In genomic region chr14:71539660-71540285, GRCh38 we compare ENCODE assay signal across 1 cellular context.
A peak's percentile ranks its signal among the peaks of the same experiment; 100 is the strongest.
TF ChIP-seq lines count a peak whose summit lies in the region.

No MANE protein-coding gene starts in this region.

TF ChIP-seq in K562, 482 proteins besides CTCF, POLR2A, EP300 and RAD21:
- TF ChIP-seq TSHZ1 (CRISPR knock-in tag; IDR thresholded peaks at IDR 0.05), result no peak
- TF ChIP-seq MEIS2 (IDR thresholded peaks at IDR 0.05; ENCODE audit: partially characterized antibody), result peak; percentile 70
- TF ChIP-seq PBX2 (CRISPR knock-in tag; IDR thresholded peaks at IDR 0.05; ENCODE audit: low read depth), result no peak
- TF ChIP-seq PBX2 (tag; conservative IDR thresholded peaks at IDR 0.05; ENCODE audit: low read depth), result peak; percentile 70
- TF ChIP-seq NFRKB (IDR thresholded peaks at IDR 0.05; ENCODE audit: low read depth), result no peak
- TF ChIP-seq ARID1B (IDR thresholded peaks at IDR 0.05), result no peak
- TF ChIP-seq ATF1 (CRISPR knock-in tag; IDR thresholded peaks at IDR 0.05), result no peak
- TF ChIP-seq ATF1 (tag; IDR thresholded peaks at IDR 0.05), result no peak
- TF ChIP-seq ZNF778 (CRISPR knock-in tag; IDR thresholded peaks at IDR 0.05), result no peak
- TF ChIP-seq JUND (IDR thresholded peaks at IDR 0.05; ENCODE audit: borderline replicate concordance, low read depth, low read length), result no peak
- no peak for TF ChIP-seq JUND (tag; IDR thresholded peaks at IDR 0.05; ENCODE audit: borderline replicate concordance, low read depth, low read length)
- TF ChIP-seq ERF (CRISPR knock-in tag; IDR thresholded peaks at IDR 0.05), result no peak
- no peak for TF ChIP-seq CBX8 (IDR thresholded peaks at IDR 0.05; ENCODE audit: borderline replicate concordance, extremely low read depth, low read depth, low read length, poor library complexity, severe bottlenecking)
- TF ChIP-seq ZBTB34 (CRISPR knock-in tag; IDR thresholded peaks at IDR 0.05), result no peak
- TF ChIP-seq PRPF4 (IDR thresholded peaks at IDR 0.05; ENCODE audit: insufficient read depth, low read depth, low read length, poor library complexity, severe bottlenecking), result no peak
- TF ChIP-seq, protein P1, sequence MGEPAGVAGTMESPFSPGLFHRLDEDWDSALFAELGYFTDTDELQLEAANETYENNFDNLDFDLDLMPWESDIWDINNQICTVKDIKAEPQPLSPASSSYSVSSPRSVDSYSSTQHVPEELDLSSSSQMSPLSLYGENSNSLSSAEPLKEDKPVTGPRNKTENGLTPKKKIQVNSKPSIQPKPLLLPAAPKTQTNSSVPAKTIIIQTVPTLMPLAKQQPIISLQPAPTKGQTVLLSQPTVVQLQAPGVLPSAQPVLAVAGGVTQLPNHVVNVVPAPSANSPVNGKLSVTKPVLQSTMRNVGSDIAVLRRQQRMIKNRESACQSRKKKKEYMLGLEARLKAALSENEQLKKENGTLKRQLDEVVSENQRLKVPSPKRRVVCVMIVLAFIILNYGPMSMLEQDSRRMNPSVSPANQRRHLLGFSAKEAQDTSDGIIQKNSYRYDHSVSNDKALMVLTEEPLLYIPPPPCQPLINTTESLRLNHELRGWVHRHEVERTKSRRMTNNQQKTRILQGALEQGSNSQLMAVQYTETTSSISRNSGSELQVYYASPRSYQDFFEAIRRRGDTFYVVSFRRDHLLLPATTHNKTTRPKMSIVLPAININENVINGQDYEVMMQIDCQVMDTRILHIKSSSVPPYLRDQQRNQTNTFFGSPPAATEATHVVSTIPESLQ (CRISPR knock-in tag; IDR thresholded peaks at IDR 0.05), result no peak
- no peak for TF ChIP-seq ZNF512 (tag; IDR thresholded peaks at IDR 0.05)
